Comparison of ENCODE assay signal across 1 cellular context in genomic region chr13:33272531-33273124, GRCh38.
TF ChIP-seq lines count a peak whose summit lies in the region.

No MANE protein-coding gene starts in this region.

TF ChIP-seq in HepG2, 621 proteins besides CTCF, POLR2A, EP300 and RAD21 (continues in another document):
- TF ChIP-seq ZNF430 (CRISPR knock-in tag; IDR thresholded peaks at IDR 0.05) (no peak), TCF7L2 (IDR thresholded peaks at IDR 0.05; ENCODE audit: low read depth, low read length) (no peak), DRAP1 (CRISPR knock-in tag; IDR thresholded peaks at IDR 0.05) (peak; percentile 33; the same call in 1 of the 2 replicates), SOX6 (IDR thresholded peaks at IDR 0.05) (no peak), SOX6 (CRISPR knock-in tag; IDR thresholded peaks at IDR 0.05) (0 out of 2 replicates have a peak, but pooled peaks have one; percentile 34), GABPB1 (CRISPR knock-in tag; IDR thresholded peaks at IDR 0.05) (no peak), SALL2 (CRISPR knock-in tag; IDR thresholded peaks at IDR 0.05) (no peak), YEATS4 (CRISPR knock-in tag; IDR thresholded peaks at IDR 0.05; ENCODE audit: borderline replicate concordance) (no peak), GTF2F1 (IDR thresholded peaks at IDR 0.05; ENCODE audit: low read length) (no peak), PLRG1 (conservative IDR thresholded peaks at IDR 0.05) (no peak), ZNF609 (CRISPR knock-in tag; IDR thresholded peaks at IDR 0.05; ENCODE audit: borderline replicate concordance) (no peak), CREB1 (IDR thresholded peaks at IDR 0.05) (no peak), CREB1 (CRISPR knock-in tag; IDR thresholded peaks at IDR 0.05) (no peak), MED13 (CRISPR knock-in tag; IDR thresholded peaks at IDR 0.05) (no peak), ZNF780A (CRISPR knock-in tag; IDR thresholded peaks at IDR 0.05) (no peak), NR2C2 (CRISPR knock-in tag; IDR thresholded peaks at IDR 0.05; ENCODE audit: borderline replicate concordance) (no peak), HOXD1 (CRISPR knock-in tag; IDR thresholded peaks at IDR 0.05) (no peak), NFE2 (CRISPR knock-in tag; IDR thresholded peaks at IDR 0.05) (no peak), ATF1 (CRISPR knock-in tag; IDR thresholded peaks at IDR 0.05) (no peak), GABPA (IDR thresholded peaks at IDR 0.05; ENCODE audit: low read depth, low read length) (no peak), GABPA (CRISPR knock-in tag; IDR thresholded peaks at IDR 0.05; ENCODE audit: low read depth) (no peak), ZNF318 (CRISPR knock-in tag; IDR thresholded peaks at IDR 0.05) (no peak), ZNF138 (CRISPR knock-in tag; IDR thresholded peaks at IDR 0.05; ENCODE audit: low read depth) (no peak), ZNF383 (CRISPR knock-in tag; IDR thresholded peaks at IDR 0.05; ENCODE audit: borderline replicate concordance) (no peak), ZNF281 (CRISPR knock-in tag; IDR thresholded peaks at IDR 0.05; ENCODE audit: borderline replicate concordance) (peak; percentile 67), ZNF121 (CRISPR knock-in tag; IDR thresholded peaks at IDR 0.05) (no peak), ZNF496 (CRISPR knock-in tag; IDR thresholded peaks at IDR 0.05; ENCODE audit: insufficient replicate concordance) (no peak), ZNF24 (IDR thresholded peaks at IDR 0.05) (no peak), SRSF4 (IDR thresholded peaks at IDR 0.05; ENCODE audit: low read depth, low read length, poor library complexity, severe bottlenecking) (no peak), HOXA7 (CRISPR knock-in tag; IDR thresholded peaks at IDR 0.05) (no peak), ZNF792 (CRISPR knock-in tag; IDR thresholded peaks at IDR 0.05) (no peak), SIX1 (CRISPR knock-in tag; IDR thresholded peaks at IDR 0.05; ENCODE audit: borderline replicate concordance) (no peak), ELF3 (CRISPR knock-in tag; IDR thresholded peaks at IDR 0.05) (0 out of 2 replicates have a peak, but pooled peaks have one; percentile 16), TFDP1 (CRISPR knock-in tag; IDR thresholded peaks at IDR 0.05; ENCODE audit: borderline replicate concordance) (peak; percentile 27; the same call in 1 of the 2 replicates), ZNF850 (CRISPR knock-in tag; conservative IDR thresholded peaks at IDR 0.05) (no peak), NCOR1 (IDR thresholded peaks at IDR 0.05; ENCODE audit: borderline replicate concordance, low read length) (peak; percentile 54; the same call in 1 of the 2 replicates), ZBTB1 (CRISPR knock-in tag; IDR thresholded peaks at IDR 0.05; ENCODE audit: borderline replicate concordance) (no peak), ZNF674 (CRISPR knock-in tag; IDR thresholded peaks at IDR 0.05; ENCODE audit: low read depth) (no peak), ELF4 (CRISPR knock-in tag; IDR thresholded peaks at IDR 0.05; ENCODE audit: borderline replicate concordance) (no peak), PBX2 (CRISPR knock-in tag; IDR thresholded peaks at IDR 0.05) (peak; percentile 60; the same call in 1 of the 2 replicates), DBP (CRISPR knock-in tag; IDR thresholded peaks at IDR 0.05; ENCODE audit: not compliant biosample characterization) (no peak), ZNF34 (CRISPR knock-in tag; IDR thresholded peaks at IDR 0.05; ENCODE audit: borderline replicate concordance) (no peak), MIXL1 (CRISPR knock-in tag; IDR thresholded peaks at IDR 0.05) (0 out of 2 replicates have a peak, but pooled peaks have one; percentile 20), ZNF230 (CRISPR knock-in tag; IDR thresholded peaks at IDR 0.05) (no peak), HMG20A (CRISPR knock-in tag; IDR thresholded peaks at IDR 0.05; ENCODE audit: borderline replicate concordance) (peak; percentile 36; the same call in 1 of the 2 replicates), TBL1XR1 (IDR thresholded peaks at IDR 0.05; ENCODE audit: borderline replicate concordance, low read length, partially characterized antibody) (no peak)
